Comparison of ENCODE assay signal across 7 cellular contexts in the genomic region with DNA sequence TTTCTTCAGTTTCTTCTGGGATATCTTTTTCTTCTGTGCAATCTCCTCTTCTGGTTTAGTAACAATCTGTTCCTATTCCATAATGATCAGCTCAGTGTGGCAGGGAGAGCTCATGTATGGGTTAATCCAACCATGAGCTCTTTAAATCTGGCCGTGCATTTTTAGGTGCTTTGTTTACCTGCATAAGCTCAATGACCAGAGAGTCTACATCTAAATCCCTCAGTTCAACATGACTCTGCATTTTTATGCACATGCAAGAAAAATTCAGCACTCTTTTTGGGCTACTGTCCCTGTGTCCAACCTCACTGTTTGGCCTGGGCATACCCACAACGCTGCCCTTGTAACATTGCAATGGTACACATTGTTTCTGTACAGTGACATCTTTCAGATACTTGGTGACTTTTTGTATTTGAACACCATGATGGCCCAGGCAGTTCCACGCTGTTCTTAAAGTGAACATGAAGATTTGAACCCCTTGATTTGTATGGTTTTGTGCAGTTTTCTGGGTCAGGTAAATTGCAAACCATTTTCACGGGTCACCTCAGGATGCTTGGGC.
"Had no signal": no experiment of that assay in that cellular context is flagged by ENCODE, and none has a peak within 500 bp of the region (broad histone marks: within the 10 kb centered on the region; RNA-seq: fewer than 3 reads in every experiment).

No MANE protein-coding gene starts in this region.

- DNase-seq: GM23248, GOT3, H7, HFFc6 had no signal

- H3K4me1 ChIP-seq: HAP-1 had no signal

- ATAC-seq: HCT116 had no signal

- H3K36me3 ChIP-seq: HAP-1 had no signal

- H3K27ac ChIP-seq: GM23248, HL-60 had no signal

- H3K4me3 ChIP-seq: GM23248, HAP-1 had no signal

- H3K9me3 ChIP-seq: HAP-1 had no signal
